In genomic region chrX:136999021-136999420, GRCh38 we compare ENCODE assay signal across 28 cellular contexts. TPM values are rescaled to one million over a fixed set of nuclear protein-coding genes. Genes with fewer than 3 reads are reported as not detected.
"Had no signal": no experiment of that assay in that cellular context is flagged by ENCODE, and none has a peak within 500 bp of the region (broad histone marks: within the 10 kb centered on the region; RNA-seq: fewer than 3 reads in every experiment).

No MANE protein-coding gene starts in this region.

- H3K27ac Mint-ChIP-seq: activated B cell treated with CpG ODN at 0.5 μM for 24 hours; activated CD8-positive, alpha-beta T cell treated with anti-CD3 and anti-CD28 coated beads for 36 hours; activated naive CD8-positive, alpha-beta T cell treated with anti-CD3 and anti-CD28 coated beads, Interleukin-2, amount 50 U/mL, for 24 hours; activated T-helper 17 cell treated with anti-CD3 and anti-CD28 coated beads, Interleukin-2, amount 50 U/mL, for 72 hours; endodermal cell; mesothelial cell of epicardium; naive thymus-derived CD4-positive, alpha-beta T cell; T-helper 2 cell treated with Interferon-gamma antibody and Interleukin-4, amounts not matched to agents 5 μg/mL and 100 μg/mL, for 36 hours had no signal

- H3K4me3 ChIP-seq: gastrocnemius medialis, right atrium auricular region, testis, transverse colon had no signal

- ATAC-seq: activated CD8-positive, alpha-beta T cell treated with anti-CD3 and anti-CD28 coated beads for 36 hours; activated naive CD8-positive, alpha-beta T cell treated with anti-CD3 and anti-CD28 coated beads, Interleukin-2, amount 50 U/mL, for 24 hours; activated T-cell treated with anti-CD3 and anti-CD28 coated beads, Interleukin-2, amount 50 U/mL, for 4 hours; activated T-helper 17 cell treated with anti-CD3 and anti-CD28 coated beads, Interleukin-2, amount 50 U/mL, for 72 hours; esophagus mucosa; gastrocnemius medialis; left ventricle myocardium superior; naive thymus-derived CD4-positive, alpha-beta T cell had no signal

- H3K9me3 Mint-ChIP-seq: activated B cell treated with CpG ODN at 0.5 μM for 24 hours; activated T-cell treated with anti-CD3 and anti-CD28 coated beads, Interleukin-2, amount 50 U/mL, for 4 hours; activated T-helper 17 cell treated with anti-CD3 and anti-CD28 coated beads, Interleukin-2, amount 50 U/mL, for 72 hours; T-helper 2 cell treated with Interferon-gamma antibody and Interleukin-4, amounts not matched to agents 5 μg/mL and 100 μg/mL, for 36 hours had no signal

- DNase-seq: activated B cell treated with CpG ODN at 0.5 μM for 24 hours; activated CD4-positive, alpha-beta T cell treated with anti-CD3 and anti-CD28 coated beads, Interleukin-2, amount 50 U/mL, for 1 hour; activated CD8-positive, alpha-beta T cell treated with anti-CD3 and anti-CD28 coated beads for 36 hours; activated gamma-delta T cell treated with Interleukin-2 at 50 U/mL for 16 hours; activated naive CD4-positive, alpha-beta T cell treated with anti-CD3 and anti-CD28 coated beads, Interleukin-2, amount 50 U/mL, for 16 hours; activated naive CD8-positive, alpha-beta T cell treated with anti-CD3 and anti-CD28 coated beads, Interleukin-2, amount 50 U/mL, for 24 hours; activated T-cell treated with anti-CD3 and anti-CD28 coated beads, Interleukin-2, amount 50 U/mL, for 4 hours; amygdala; central memory CD4-positive, alpha-beta T cell; endodermal cell; gastrocnemius medialis; glutamatergic neuron; left ventricle myocardium superior; naive thymus-derived CD4-positive, alpha-beta T cell; nucleus accumbens; stimulated activated CD4-positive, alpha-beta T cell treated with anti-CD3 and anti-CD28 coated beads, Interleukin-15, amount 100 ng/mL, for 24 hours; stimulated activated CD4-positive, alpha-beta T cell treated with anti-CD3 and anti-CD28 coated beads, Interleukin-2, amount 100 ng/mL, for 24 hours; stimulated activated naive CD4-positive, alpha-beta T cell; testis; transverse colon had no signal

- H3K36me3 Mint-ChIP-seq: naive thymus-derived CD4-positive, alpha-beta T cell had no signal

RNA-seq across cellular contexts. Expression of gene GPR101, which starts 34.8 kb away (rescaled TPM):
- total RNA-seq: activated B cell treated with CpG ODN at 0.5 μM for 24 hours; activated CD8-positive, alpha-beta T cell treated with anti-CD3 and anti-CD28 coated beads for 36 hours; activated T-cell treated with anti-CD3 and anti-CD28 coated beads, Interleukin-2, amount 50 U/mL, for 4 hours; activated T-helper 17 cell treated with anti-CD3 and anti-CD28 coated beads, Interleukin-2, amount 50 U/mL, for 72 hours; endodermal cell; esophagus mucosa; gastrocnemius medialis; left ventricle myocardium superior; lung microvascular endothelial cell; mesothelial cell of epicardium; naive thymus-derived CD4-positive, alpha-beta T cell; pulmonary artery endothelial cell; right atrium auricular region; testis; transverse colon; urinary bladder had no signal
- polyA plus RNA-seq: naive thymus-derived CD4-positive, alpha-beta T cell; urinary bladder had no signal
